8 cellular contexts compared by ENCODE assay signal in genomic region chr7:155002411-155003214, GRCh38. TPM values are rescaled to one million over a fixed set of nuclear protein-coding genes. Genes with fewer than 3 reads are reported as not detected.
A peak's percentile ranks its signal among the peaks of the same experiment; 100 is the strongest.
DNase-seq lines count a peak whose midpoint lies in the region; ATAC-seq and TF ChIP-seq lines count a peak whose summit lies in the region.

TSS of gene PAXIP1 (minus strand) at chr7:155003124. CDS start at chr7:155002929, 195 bp downstream.

- CTCF ChIA-PET in activated B cell treated with CpG ODN at 0.5 μM for 24 hours (lab: Charles Lee): interaction anchor here (3.5 kb wide), 1 partner anchor 75 kb away, joined by 18 read pairs; no protein-coding TSS in a partner anchor

- no peak for TF ChIP-seq POLR2A in right lobe of liver (IDR thresholded peaks at IDR 0.05)

- peak; percentile 70 for ATAC-seq in activated B cell treated with CpG ODN at 0.5 μM for 24 hours (ENCODE audit: low read depth)
- ATAC-seq in right lobe of liver: peak; percentile 62 to 75 (median 70)

- peaks cover 0 to 3% (median 0%) of the 10 kb centered on the region in 4 donors for H3K4me1 ChIP-seq in right lobe of liver

- H3K9me3 Mint-ChIP-seq in activated B cell treated with CpG ODN at 0.5 μM for 24 hours: no peaks in the 10 kb centered on the region

- no CpG with 5 or more reads among the region's 128 CpGs for WGBS in right lobe of liver (ENCODE audit: insufficient coverage, low coverage, low lambda C conversion rate, missing lambda C conversion rate)

- H3K36me3 ChIP-seq in right lobe of liver: peaks cover 0 to 11% (median 2%) of the 10 kb centered on the region in 4 donors

- no peak for TF ChIP-seq CTCF in activated B cell treated with CpG ODN at 0.5 μM for 24 hours (IDR thresholded peaks at IDR 0.05)
- TF ChIP-seq CTCF in right lobe of liver (IDR thresholded peaks at IDR 0.05): no peak

- peaks cover 17% of the 10 kb centered on the region for H3K4me1 Mint-ChIP-seq in activated B cell treated with CpG ODN at 0.5 μM for 24 hours

- H3K4me3 Mint-ChIP-seq in activated B cell treated with CpG ODN at 0.5 μM for 24 hours: peak within 1 kb of the TSS; percentile 92

- peak within 1 kb of the TSS; percentile 91 to 97 (median 97) for H3K4me3 ChIP-seq in right lobe of liver

- intact Hi-C loops in activated B cell treated with CpG ODN at 0.5 μM for 24 hours (cut with micrococcal nuclease) (loop anchor here (1.0 to 10.0 kb wide), 8 partner anchors 74 to 1891 kb away; partner anchors contain the start of genes INSIG1, LMBR1, RBM33 and RNF32), right lobe of liver (cut with DNase I) (no loop called here)

- H3K27me3 Mint-ChIP-seq in activated B cell treated with CpG ODN at 0.5 μM for 24 hours: no peaks in the 10 kb centered on the region

- DNase-seq in NCI-H2196 (lab: John Stamatoyannopoulos, UW; ENCODE audit: unreplicated experiment) (peak; percentile 51), NCI-H2196 treated with DMSO at 0.1 percent for 48 hours (lab: John Stamatoyannopoulos, UW; ENCODE audit: unreplicated experiment) (no peak), H4 (ENCODE audit: low spot score) (peak; percentile 19), LHCN-M2 (ENCODE audit: low read depth) (peak; percentile 36), activated B cell treated with CpG ODN at 0.5 μM for 24 hours (peak; percentile 45), right lobe of liver (peak; percentile 62 to 66 (median 65))
- peak in 2 of 3 experiments; percentile 46 to 55 for DNase-seq in stimulated activated CD4-positive, alpha-beta T cell treated with anti-CD3 and anti-CD28 coated beads, TNF-alpha, amount 100 ng/mL, for 4 hours (ENCODE audit: low read depth in 3 of 3)

- H3K27me3 ChIP-seq in right lobe of liver: no peaks in the 10 kb centered on the region

- POLR2A ChIA-PET in activated B cell treated with CpG ODN at 0.5 μM for 24 hours (lab: Charles Lee): interaction anchor here (0.7 to 3.8 kb wide), 10 partner anchors 29 to 641 kb away, joined by 3 to 41 read pairs (median 4); partner anchors contain the start of gene INSIG1

- no peaks in the 10 kb centered on the region for H3K9me3 ChIP-seq in right lobe of liver

- H3K36me3 Mint-ChIP-seq in activated B cell treated with CpG ODN at 0.5 μM for 24 hours (ENCODE audit: low read depth): peaks cover 16% of the 10 kb centered on the region

- peak within 1 kb of the TSS; percentile 83 for H3K27ac Mint-ChIP-seq in activated B cell treated with CpG ODN at 0.5 μM for 24 hours

- H3K27ac ChIP-seq in cingulate gyrus (ENCODE audit: low read depth, low read length): peak within 1 kb of the TSS; percentile 95
- H3K27ac ChIP-seq in right lobe of liver: peak within 1 kb of the TSS; percentile 85 to 98 (median 87)

RNA-seq across cellular contexts. Expression of gene PAXIP1, which starts in this region (rescaled TPM):
- total RNA-seq in H4 (2014; rRNA removed; shearing (Covaris generic)): 11.5 and 13.4 TPM in 2 replicates
- 18.5 and 21.4 TPM in 2 replicates for total RNA-seq in LHCN-M2 (2014; rRNA removed)
- 5.1 TPM for polyA plus RNA-seq in LHCN-M2 (2012)
- total RNA-seq in activated B cell treated with CpG ODN at 0.5 μM for 24 hours: 13.0 and 15.2 TPM in 2 replicates
- 1 to 10 TPM; 6.2 to 6.6 (median 6.4) TPM for total RNA-seq in right lobe of liver
